14 cellular contexts compared by ENCODE assay signal in genomic region chr11:46291441-46292143, GRCh38. TPM values are rescaled to one million over a fixed set of nuclear protein-coding genes. Genes with fewer than 3 reads are reported as not detected.
A peak's percentile ranks its signal among the peaks of the same experiment; 100 is the strongest.
DNase-seq lines count a peak whose midpoint lies in the region; ATAC-seq and TF ChIP-seq lines count a peak whose summit lies in the region.
"Had no signal": no experiment of that assay in that cellular context is flagged by ENCODE, and none has a peak within 500 bp of the region (broad histone marks: within the 10 kb centered on the region; RNA-seq: fewer than 3 reads in every experiment).

No MANE protein-coding gene starts in this region.

- ATAC-seq in omental fat pad (ENCODE audit: low FRiP score) (peak; percentile 52), HG03460 (IDR thresholded peaks at IDR 0.05; ENCODE audit: unreplicated experiment) (no peak)
- ATAC-seq: stimulated activated effector memory CD8-positive, alpha-beta T cell treated with anti-CD3 and anti-CD28 coated beads, Interleukin-12 subunit alpha, Interleukin-12 subunit beta, amount 100 ng/mL, for 72 hours had no signal

- H3K4me1 ChIP-seq in NT2/D1 (ENCODE audit: insufficient read depth, insufficient read length) = peaks cover 39% of the 10 kb centered on the region
- H3K4me1 ChIP-seq: right lobe of liver had no signal

- CTCF ChIA-PET in AG04450 (lab: Charles Lee) = interaction anchor here (0.8 to 5.2 kb wide), 6 partner anchors 14 to 54 kb away, joined by 3 to 38 read pairs (median 6); partner anchors contain the start of gene CREB3L1

- H3K4me3 ChIP-seq in AG04450 (ENCODE audit: low read depth, low read length) (no peak overlapping the region), NT2/D1 (ENCODE audit: insufficient read length, low read depth) (no peak overlapping the region)
- H3K4me3 ChIP-seq: BLaER1 treated with 17β-estradiol and CSF1 and Interleukin-3, amounts not matched to agents 10 nM and 100 nM; right lobe of liver had no signal

- peak overlapping the region; percentile 100 for H3K27ac ChIP-seq in AG04450 (ENCODE audit: low read depth, low read length)
- H3K27ac ChIP-seq: BLaER1 treated with 17β-estradiol and CSF1 and Interleukin-3, amounts not matched to agents 10 nM and 100 nM; right lobe of liver had no signal

- peak overlapping the region; percentile 57 for H3K9ac ChIP-seq in NT2/D1 (ENCODE audit: insufficient read length, low read depth)
- H3K9ac ChIP-seq: BLaER1 treated with 17β-estradiol and CSF1 and Interleukin-3, amounts not matched to agents 10 nM and 100 nM had no signal

- H3K9me3 ChIP-seq in AG04450 (ENCODE audit: control insufficient read depth, insufficient read depth, low read length) (no peaks in the 10 kb centered on the region), NT2/D1 (ENCODE audit: insufficient read depth, low read length) (no peaks in the 10 kb centered on the region)
- H3K9me3 ChIP-seq: BLaER1 treated with 17β-estradiol and CSF1 and Interleukin-3, amounts not matched to agents 10 nM and 100 nM; right lobe of liver had no signal

- POLR2A ChIA-PET in AG04450 (lab: Yijun Ruan, JAX) = interaction anchor here (1.4 to 3.1 kb wide), 4 partner anchors 13 to 53 kb away, joined by 5 to 23 read pairs (median 13); partner anchors contain the start of gene CREB3L1

- no peaks in the 10 kb centered on the region for H3K27me3 ChIP-seq in AG04450 (ENCODE audit: control insufficient read depth, insufficient read depth, low read length)
- H3K27me3 ChIP-seq in NT2/D1 (ENCODE audit: insufficient read depth, insufficient read length) = no peaks in the 10 kb centered on the region

- DNase-seq in AG04450 (ENCODE audit: low read depth, low spot score) = no peak
- no peak for DNase-seq in NT2/D1 (ENCODE audit: low read depth, low spot score)
- DNase-seq in fibroblast of peridontal ligament (ENCODE audit: extremely low read depth) = peak; percentile 89
- DNase-seq in omental fat pad (ENCODE audit: low spot score) = no peak
- DNase-seq in NCI-H2196 treated with DMSO at 0.1 percent for 48 hours (lab: John Stamatoyannopoulos, UW; ENCODE audit: unreplicated experiment) = no peak
- no peak for DNase-seq in HT-29 (ENCODE audit: low spot score)
- DNase-seq in NCI-H146 (lab: John Stamatoyannopoulos, UW) = no peak
- DNase-seq: activated naive CD4-positive, alpha-beta T cell treated with Interleukin-2 at 50 U/mL for 16 hours; kidney glomerular epithelial cell; NCI-H1105 treated with DMSO at 0.1 percent for 48 hours; right lobe of liver had no signal

- H3K36me3 ChIP-seq in NT2/D1 (ENCODE audit: insufficient read depth, insufficient read length, low read length) = peaks cover 36% of the 10 kb centered on the region
- H3K36me3 ChIP-seq: BLaER1 treated with 17β-estradiol and CSF1 and Interleukin-3, amounts not matched to agents 10 nM and 100 nM; right lobe of liver had no signal

- TF ChIP-seq CTCF in AG04450 (IDR thresholded peaks at IDR 0.05; ENCODE audit: low read depth, low read length) (peak; percentile 28; the same call in 1 of the 2 replicates), omental fat pad (IDR thresholded peaks at IDR 0.05) (no peak)

RNA-seq across cellular contexts. Expression of gene CREB3L1, which starts 14.1 kb away (rescaled TPM):
- polyA plus RNA-seq in AG04450 (2011; rRNA removed) = 24.2 and 33.2 TPM in 2 replicates
- polyA minus RNA-seq in AG04450 (2011; rRNA and poly(A)+ RNA removed) = 57.6 and 90.1 TPM in 2 replicates
- 1 to 10 TPM in 3 of 4 donors, under 1 TPM in 1; 0.94 to 8.7 (median 2.8) TPM for total RNA-seq in omental fat pad
- 50.1 and 64.2 TPM in 2 replicates for total RNA-seq in HT-29 (2014; rRNA removed; shearing (Covaris generic))

RNA-seq across cellular contexts. Expression of gene DGKZ, which starts 55.7 kb away (rescaled TPM):
- polyA plus RNA-seq in AG04450 (2011; rRNA removed) = 15.8 and 23.2 TPM in 2 replicates
- 28.1 and 32.6 TPM in 2 replicates for polyA minus RNA-seq in AG04450 (2011; rRNA and poly(A)+ RNA removed)
- total RNA-seq in omental fat pad = 10 to 100 TPM; 29.2 to 79.4 (median 63.3) TPM
- 190 and 194 TPM in 2 replicates for total RNA-seq in HT-29 (2014; rRNA removed; shearing (Covaris generic))
